8 cellular contexts compared by ENCODE assay signal in genomic region chr10:102225646-102226541, GRCh38. TPM values are rescaled to one million over a fixed set of nuclear protein-coding genes. Genes with fewer than 3 reads are reported as not detected.
DNase-seq lines count a peak whose midpoint lies in the region; ATAC-seq and TF ChIP-seq lines count a peak whose summit lies in the region.

ELOVL3 (plus strand) TSS chr10:102226299; CDS start chr10:102226549, 250 bp downstream.

- ATAC-seq in GM18517 (IDR thresholded peaks at IDR 0.05; ENCODE audit: unreplicated experiment) (peak; percentile 77), HG03039 (IDR thresholded peaks at IDR 0.05; ENCODE audit: unreplicated experiment) (peak; percentile 77)

- peaks cover 67% of the 10 kb centered on the region for H3K27me3 Mint-ChIP-seq in activated CD4-positive, alpha-beta memory T cell treated with anti-CD3 and anti-CD28 coated beads, Interleukin-2, amount 10 ng/mL, durations not matched to agents 7 days and 5 days

- peak; percentile 74 for DNase-seq in NCI-H446 treated with DMSO at 0.1 percent for 48 hours (lab: John Stamatoyannopoulos, UW)
- DNase-seq in activated CD4-positive, alpha-beta memory T cell treated with anti-CD3 and anti-CD28 coated beads, Interleukin-2, amount 10 ng/mL, durations not matched to agents 7 days and 5 days: peak; percentile 90
- DNase-seq in dorsolateral prefrontal cortex: peak; percentile 79 to 95 (median 92)
- DNase-seq in lower leg skin (ENCODE audit: low spot score in 2 of 2): peak; percentile 92 to 98
- peak; percentile 82 for DNase-seq in stimulated activated CD4-positive, alpha-beta T cell treated with anti-CD3 and anti-CD28 coated beads, Interleukin-4, amount 100 ng/mL, for 1 hour
- no peak for DNase-seq in NK-92 treated with Interleukin-12 subunit alpha and Interleukin-12 subunit beta, amount 100 ng/mL, for 24 hours (lab: John Stamatoyannopoulos, UW)

- CTCF ChIA-PET in activated CD4-positive, alpha-beta memory T cell treated with anti-CD3 and anti-CD28 coated beads, Interleukin-2, amount 10 ng/mL, durations not matched to agents 7 days and 5 days (lab: Charles Lee): interaction anchor here (1.0 to 12.8 kb wide), 4 partner anchors 37 to 171 kb away, joined by 4 to 593 read pairs (median 117); partner anchors contain the start of gene NFKB2

- intact Hi-C loops in dorsolateral prefrontal cortex (cut with DNase I) (no loop called here), lower leg skin (cut with DNase I; ENCODE audit: low total_unique reads) (no loop called here)

- no peaks in the 10 kb centered on the region for H3K9me3 Mint-ChIP-seq in activated CD4-positive, alpha-beta memory T cell treated with anti-CD3 and anti-CD28 coated beads, Interleukin-2, amount 10 ng/mL, durations not matched to agents 7 days and 5 days

- H3K4me3 ChIP-seq in dorsolateral prefrontal cortex (peak within 1 kb of the TSS; percentile 23 to 71 (median 51)), lower leg skin (ENCODE audit: low read depth, poor library complexity, severe bottlenecking) (no peak within 1 kb of the TSS)

- no peaks in the 10 kb centered on the region for H3K36me3 Mint-ChIP-seq in activated CD4-positive, alpha-beta memory T cell treated with anti-CD3 and anti-CD28 coated beads, Interleukin-2, amount 10 ng/mL, durations not matched to agents 7 days and 5 days (ENCODE audit: low read depth)

- no peak for TF ChIP-seq POLR2A in lower leg skin (IDR thresholded peaks at IDR 0.05)

- POLR2A ChIA-PET in activated CD4-positive, alpha-beta memory T cell treated with anti-CD3 and anti-CD28 coated beads, Interleukin-2, amount 10 ng/mL, durations not matched to agents 7 days and 5 days (lab: Charles Lee): interaction anchor here (0.8 to 2.7 kb wide), 8 partner anchors 19 to 224 kb away, joined by 3 to 12 read pairs (median 4); partner anchors contain the start of genes GBF1 and NFKB2

- H3K27ac Mint-ChIP-seq in activated CD4-positive, alpha-beta memory T cell treated with anti-CD3 and anti-CD28 coated beads, Interleukin-2, amount 10 ng/mL, durations not matched to agents 7 days and 5 days: peak within 1 kb of the TSS; percentile 44

- H3K4me3 Mint-ChIP-seq in activated CD4-positive, alpha-beta memory T cell treated with anti-CD3 and anti-CD28 coated beads, Interleukin-2, amount 10 ng/mL, durations not matched to agents 7 days and 5 days: peak within 1 kb of the TSS; percentile 63

- 6 to 7% methylated on average over 46 to 47 of the region's 47 CpGs for WGBS in lower leg skin, 2 donors

- H3K27ac ChIP-seq in dorsolateral prefrontal cortex: peak within 1 kb of the TSS in 31 of 59 donors; percentile 1 to 74 (median 45)

- peaks cover 26% of the 10 kb centered on the region for H3K4me1 Mint-ChIP-seq in activated CD4-positive, alpha-beta memory T cell treated with anti-CD3 and anti-CD28 coated beads, Interleukin-2, amount 10 ng/mL, durations not matched to agents 7 days and 5 days

- H3K27me3 ChIP-seq in dorsolateral prefrontal cortex: peaks cover 0 to 32% (median 10%) of the 10 kb centered on the region in 45 donors

- TF ChIP-seq CTCF in dorsolateral prefrontal cortex (IDR thresholded peaks at IDR 0.05 in 54 of 56, conservative IDR thresholded peaks at IDR 0.05 in 2 of 56; ENCODE audit: low read depth in 1 of 56, partially characterized antibody in 56 of 56): peak in 35 of 56 donors; percentile 5 to 58 (median 25)
- TF ChIP-seq CTCF in lower leg skin (IDR thresholded peaks at IDR 0.05): no peak

RNA-seq across cellular contexts. Expression of gene ELOVL3, which starts in this region (rescaled TPM):
- not detected for total RNA-seq in activated CD4-positive, alpha-beta memory T cell treated with anti-CD3 and anti-CD28 coated beads, Interleukin-2, amount 10 ng/mL, durations not matched to agents 7 days and 5 days
- total RNA-seq in dorsolateral prefrontal cortex (1 to 10 TPM in 10 of 120 experiments, under 1 TPM in 67, not detected in 43; 0.22 to 1.8 (median 0.62) TPM), lower leg skin (100 to 1,000 TPM in 1 of 4 donors, 10 to 100 TPM in 1, 1 to 10 TPM in 2; 2.5 to 106 (median 29.8) TPM)

Comparison
In these comparisons a context has a peak if more than half of its experiments do, and no peak if none do; other contexts are left out.
1. Peak in DNase-seq in activated CD4-positive, alpha-beta memory T cell treated with anti-CD3 and anti-CD28 coated beads, Interleukin-2, amount 10 ng/mL, durations not matched to agents 7 days and 5 days; RNA of the gene not detected or under 1 TPM.
2. CTCF ChIP-seq: peak in dorsolateral prefrontal cortex (35 of 56); none in lower leg skin (0 of 3).